In genomic region chr5:142017832-142018427, GRCh38 we compare ENCODE assay signal across 9 cellular contexts. TPM values are rescaled to one million over a fixed set of nuclear protein-coding genes. Genes with fewer than 3 reads are reported as not detected.
DNase-seq lines count a peak whose midpoint lies in the region; ATAC-seq and TF ChIP-seq lines count a peak whose summit lies in the region.
"Had no signal": no experiment of that assay in that cellular context is flagged by ENCODE, and none has a peak within 500 bp of the region (broad histone marks: within the 10 kb centered on the region; RNA-seq: fewer than 3 reads in every experiment).

No MANE protein-coding gene starts in this region.

- peak overlapping the region; percentile 45 for H3K4me3 Mint-ChIP-seq in activated naive CD8-positive, alpha-beta T cell treated with anti-CD3 and anti-CD28 coated beads for 36 hours

- no peak for TF ChIP-seq CTCF in hepatocyte (IDR thresholded peaks at IDR 0.05; ENCODE audit: poor library complexity)

- H3K4me1 ChIP-seq in hepatocyte (ENCODE audit: insufficient read depth): no peaks in the 10 kb centered on the region

- H3K36me3 ChIP-seq in hepatocyte (replicated peaks; ENCODE audit: insufficient read depth, low read depth): no peaks in the 10 kb centered on the region
- H3K36me3 ChIP-seq: transverse colon had no signal

- H3K9me2 ChIP-seq in hepatocyte (replicated peaks; ENCODE audit: insufficient read depth): no peaks in the 10 kb centered on the region

- peaks cover 10% of the 10 kb centered on the region for H3K9me3 Mint-ChIP-seq in activated naive CD8-positive, alpha-beta T cell treated with anti-CD3 and anti-CD28 coated beads for 36 hours

- H3K4me1 Mint-ChIP-seq in activated naive CD8-positive, alpha-beta T cell treated with anti-CD3 and anti-CD28 coated beads for 36 hours: peaks cover 60% of the 10 kb centered on the region

- no peaks in the 10 kb centered on the region for H3K79me2 ChIP-seq in hepatocyte

- peaks cover 13% of the 10 kb centered on the region for H3K36me3 Mint-ChIP-seq in activated naive CD8-positive, alpha-beta T cell treated with anti-CD3 and anti-CD28 coated beads for 36 hours

- ATAC-seq in HG03342 (IDR thresholded peaks at IDR 0.05; ENCODE audit: unreplicated experiment): peak; percentile 38
- no peak for ATAC-seq in GM21526 (IDR thresholded peaks at IDR 0.05; ENCODE audit: low FRiP score, unreplicated experiment)

- H4K20me1 ChIP-seq in hepatocyte (ENCODE audit: insufficient read depth, poor library complexity, severe bottlenecking): no peaks in the 10 kb centered on the region

- H2AFZ ChIP-seq in hepatocyte: no peak overlapping the region

- H3K27ac ChIP-seq in hepatocyte: no peak overlapping the region
- H3K27ac ChIP-seq: transverse colon had no signal

- 93% methylated on average over 5 of the region's 5 CpGs for WGBS in hepatocyte (ENCODE audit: low lambda C conversion rate, missing lambda C conversion rate)

- H3K27ac Mint-ChIP-seq in activated naive CD8-positive, alpha-beta T cell treated with anti-CD3 and anti-CD28 coated beads for 36 hours: peak overlapping the region; percentile 83

- H3K9me3 ChIP-seq in hepatocyte (ENCODE audit: low read depth): peaks cover 5% of the 10 kb centered on the region
- H3K9me3 ChIP-seq: transverse colon had no signal

- H3K27me3 ChIP-seq in hepatocyte: no peaks in the 10 kb centered on the region
- H3K27me3 ChIP-seq: transverse colon had no signal

- H3K4me2 ChIP-seq in hepatocyte: no peak overlapping the region

- H3K27me3 Mint-ChIP-seq in activated naive CD8-positive, alpha-beta T cell treated with anti-CD3 and anti-CD28 coated beads for 36 hours: peaks cover 3% of the 10 kb centered on the region

- DNase-seq in stimulated activated CD4-positive, alpha-beta T cell treated with anti-CD3 and anti-CD28 coated beads, Interleukin-4, amount 100 ng/mL, for 24 hours: peak; percentile 14
- no peak for DNase-seq in stimulated activated CD4-positive, alpha-beta T cell treated with anti-CD3 and anti-CD28 coated beads, Interleukin-4, amount 100 ng/mL, for 1 hour
- peak; percentile 54 for DNase-seq in activated naive CD8-positive, alpha-beta T cell treated with anti-CD3 and anti-CD28 coated beads for 36 hours
- DNase-seq in T-helper 9 cell: no peak
- DNase-seq in hepatocyte (ENCODE audit: low spot score): no peak
- no peak for DNase-seq in NCI-H1092 (lab: John Stamatoyannopoulos, UW)
- DNase-seq: transverse colon had no signal

- H3K4me3 ChIP-seq in hepatocyte: no peak overlapping the region
- H3K4me3 ChIP-seq: transverse colon had no signal

RNA-seq across cellular contexts. Expression of gene GNPDA1, which starts 5.1 kb away (rescaled TPM):
- 100 to 1,000 TPM; 140 to 148 TPM for total RNA-seq in activated naive CD8-positive, alpha-beta T cell treated with anti-CD3 and anti-CD28 coated beads for 36 hours
- total RNA-seq in hepatocyte: 106 and 126 TPM in 2 replicates
- polyA plus RNA-seq in hepatocyte: 85.3 and 97.3 TPM in 2 replicates

RNA-seq across cellular contexts. Expression of gene RNF14, which starts 49.0 kb away (rescaled TPM):
- total RNA-seq in activated naive CD8-positive, alpha-beta T cell treated with anti-CD3 and anti-CD28 coated beads for 36 hours: 10 to 100 TPM; 44.9 to 45.4 TPM
- 53.0 and 57.8 TPM in 2 replicates for total RNA-seq in hepatocyte
- 48.2 and 52.6 TPM in 2 replicates for polyA plus RNA-seq in hepatocyte

RNA-seq across cellular contexts. Expression of gene PCDH12, which starts 59.9 kb away (rescaled TPM):
- total RNA-seq in activated naive CD8-positive, alpha-beta T cell treated with anti-CD3 and anti-CD28 coated beads for 36 hours: 1 to 10 TPM; 1.3 to 1.5 TPM
- total RNA-seq in hepatocyte: 1.1 and 4.5 TPM in 2 replicates
- 0.06 and 0.42 TPM in 2 replicates for polyA plus RNA-seq in hepatocyte

Comparison
In these comparisons a context has a peak if more than half of its experiments do, and no peak if none do; other contexts are left out.
1. DNase-seq: peak in stimulated activated CD4-positive, alpha-beta T cell treated with anti-CD3 and anti-CD28 coated beads, Interleukin-4, amount 100 ng/mL, for 24 hours (single experiment) and activated naive CD8-positive, alpha-beta T cell treated with anti-CD3 and anti-CD28 coated beads for 36 hours (single experiment); none in stimulated activated CD4-positive, alpha-beta T cell treated with anti-CD3 and anti-CD28 coated beads, Interleukin-4, amount 100 ng/mL, for 1 hour (single experiment), T-helper 9 cell (single experiment), hepatocyte (single experiment) and NCI-H1092 (single experiment).